Comparison of ENCODE assay signal across 28 cellular contexts in the genomic region with DNA sequence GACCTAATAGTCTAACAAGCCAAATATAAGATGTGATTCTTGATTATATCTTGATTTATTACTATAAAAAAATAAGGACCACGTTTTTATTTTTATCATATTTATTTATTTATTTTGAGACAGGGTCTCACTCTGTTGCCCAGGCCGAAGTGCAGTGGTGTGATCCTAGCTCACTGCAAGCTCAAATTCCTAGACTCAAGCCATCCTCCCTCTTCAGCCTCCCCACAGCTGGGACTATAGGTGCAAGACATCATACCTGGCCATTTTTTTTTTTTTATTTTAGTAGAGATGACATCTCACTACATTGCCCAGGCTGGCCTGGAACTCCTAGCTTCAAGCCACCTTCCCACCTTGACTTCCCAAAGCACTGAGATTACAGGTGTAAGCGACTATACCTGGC.
"Had no signal": no experiment of that assay in that cellular context is flagged by ENCODE, and none has a peak within 500 bp of the region (broad histone marks: within the 10 kb centered on the region; RNA-seq: fewer than 3 reads in every experiment).

No MANE protein-coding gene starts in this region.

- H3K36me3 Mint-ChIP-seq: stimulated activated effector memory CD8-positive, alpha-beta T cell treated with anti-CD3 and anti-CD28 coated beads, Interleukin-12 subunit alpha, Interleukin-12 subunit beta, amount 100 ng/mL, for 72 hours; stimulated activated memory B cell treated with anti-CD40 and anti-IgM and Interleukin-4, amounts not matched to agents 10 μg/mL and 1 μg/mL and 100 μg/mL, for 72 hours; stimulated activated naive B cell treated with anti-CD40 and anti-IgM and Interleukin-4, amounts not matched to agents 10 μg/mL and 1 μg/mL and 100 μg/mL, for 72 hours; type B pancreatic cell had no signal

- H3K9me3 ChIP-seq: stomach, suprapubic skin, testis, thoracic aorta, thyroid gland, tibial artery, transverse colon, upper lobe of left lung, upper lobe of right lung, uterus, vagina had no signal

- H3K4me1 ChIP-seq: testis, uterus had no signal

- H3K36me3 ChIP-seq: stomach, suprapubic skin, thoracic aorta, thyroid gland, tibial artery, tibial nerve, transverse colon, upper lobe of left lung, upper lobe of right lung, uterus, vagina had no signal

- H3K4me1 Mint-ChIP-seq: stimulated activated memory B cell treated with anti-CD40 and anti-IgM and Interleukin-4, amounts not matched to agents 10 μg/mL and 1 μg/mL and 100 μg/mL, for 72 hours; stimulated activated naive B cell treated with anti-CD40 and anti-IgM and Interleukin-4, amounts not matched to agents 10 μg/mL and 1 μg/mL and 100 μg/mL, for 72 hours; stimulated activated naive CD8-positive, alpha-beta T cell treated with anti-CD3 and anti-CD28 coated beads, Interleukin-15, amount 100 ng/mL, for 72 hours had no signal

- H3K4me3 ChIP-seq: stomach, suprapubic skin, testis, thoracic aorta, thyroid gland, tibial artery, tibial nerve, transverse colon, upper lobe of left lung, upper lobe of right lung, uterus, vagina had no signal

- H3K4me3 Mint-ChIP-seq: stimulated activated effector memory CD8-positive, alpha-beta T cell treated with anti-CD3 and anti-CD28 coated beads, Interleukin-12 subunit alpha, Interleukin-12 subunit beta, amount 100 ng/mL, for 72 hours; stimulated activated memory B cell treated with anti-CD40 and anti-IgM and Interleukin-4, amounts not matched to agents 10 μg/mL and 1 μg/mL and 100 μg/mL, for 72 hours; stimulated activated naive B cell treated with anti-CD40 and anti-IgM and Interleukin-4, amounts not matched to agents 10 μg/mL and 1 μg/mL and 100 μg/mL, for 72 hours; stimulated activated naive CD8-positive, alpha-beta T cell treated with anti-CD3 and anti-CD28 coated beads, Interleukin-15, amount 100 ng/mL, for 72 hours; stimulated activated naive CD8-positive, alpha-beta T cell treated with anti-CD3 and anti-CD28 coated beads, Interleukin-15, Interleukin-2, amounts not matched to agents 100 ng/mL and 50 ng/mL, for 24 hours; type B pancreatic cell had no signal

- ATAC-seq: stimulated activated effector memory CD8-positive, alpha-beta T cell treated with anti-CD3 and anti-CD28 coated beads, Interleukin-12 subunit alpha, Interleukin-12 subunit beta, amount 100 ng/mL, for 72 hours; stimulated activated memory B cell treated with anti-CD40 and anti-IgM and Interleukin-4, amounts not matched to agents 10 μg/mL and 1 μg/mL and 100 μg/mL, for 72 hours; stimulated activated naive B cell treated with anti-CD40 and anti-IgM and Interleukin-4, amounts not matched to agents 10 μg/mL and 1 μg/mL and 100 μg/mL, for 72 hours; stimulated activated naive CD8-positive, alpha-beta T cell treated with anti-CD3 and anti-CD28 coated beads, Interleukin-15, amount 100 ng/mL, for 72 hours; stimulated activated naive CD8-positive, alpha-beta T cell treated with anti-CD3 and anti-CD28 coated beads, Interleukin-15, Interleukin-2, amounts not matched to agents 100 U/mL and 50 U/mL, for 24 hours; upper lobe of right lung had no signal

- H3K27ac ChIP-seq: stomach, suprapubic skin, testis, thoracic aorta, thyroid gland, tibial artery, tibial nerve, transverse colon, upper lobe of left lung, upper lobe of right lung, uterus, vagina had no signal

- DNase-seq: stimulated activated CD4-positive, alpha-beta T cell treated with anti-CD3 and anti-CD28 coated beads, Interleukin-2, amount 100 ng/mL, for 48 hours; stimulated activated CD4-positive, alpha-beta T cell treated with anti-CD3 and anti-CD28 coated beads, Interleukin-4, amount 100 ng/mL, for 1 hour; stimulated activated CD4-positive, alpha-beta T cell treated with anti-CD3 and anti-CD28 coated beads, Interleukin-4, amount 100 ng/mL, for 24 hours; stimulated activated CD4-positive, alpha-beta T cell treated with anti-CD3 and anti-CD28 coated beads, Interleukin-4, amount 100 ng/mL, for 4 hours; stimulated activated CD8-positive, alpha-beta memory T cell treated with anti-CD3 and anti-CD28 coated beads, Interleukin-4, amount 100 ng/mL, for 48 hours; stimulated activated naive B cell treated with anti-CD40 and anti-IgM and Interleukin-4, amounts not matched to agents 10 μg/mL and 1 μg/mL and 100 μg/mL, for 72 hours; stimulated activated naive CD4-positive, alpha-beta T cell; stimulated activated naive CD4-positive, alpha-beta T cell treated with Interleukin-2 at 50 U/mL for 16 hours; stimulated activated naive CD8-positive, alpha-beta T cell treated with anti-CD3 and anti-CD28 coated beads, Interleukin-15, amount 100 ng/mL, for 72 hours; stimulated activated naive CD8-positive, alpha-beta T cell treated with anti-CD3 and anti-CD28 coated beads, Interleukin-15, Interleukin-2, amounts not matched to agents 100 U/mL and 50 U/mL, for 24 hours; stomach; substantia nigra; testis; thyroid gland; tibial artery; transverse colon; trophoblast cell; upper lobe of left lung; upper lobe of right lung; uterus had no signal

- H3K27me3 Mint-ChIP-seq: stimulated activated memory B cell treated with anti-CD40 and anti-IgM and Interleukin-4, amounts not matched to agents 10 μg/mL and 1 μg/mL and 100 μg/mL, for 72 hours; stimulated activated naive CD8-positive, alpha-beta T cell treated with anti-CD3 and anti-CD28 coated beads, Interleukin-15, amount 100 ng/mL, for 72 hours; stimulated activated naive CD8-positive, alpha-beta T cell treated with anti-CD3 and anti-CD28 coated beads, Interleukin-15, Interleukin-2, amounts not matched to agents 100 ng/mL and 50 ng/mL, for 24 hours; type B pancreatic cell had no signal

- H3K9me3 Mint-ChIP-seq: stimulated activated effector memory CD8-positive, alpha-beta T cell treated with anti-CD3 and anti-CD28 coated beads, Interleukin-12 subunit alpha, Interleukin-12 subunit beta, amount 100 ng/mL, for 72 hours; stimulated activated memory B cell treated with anti-CD40 and anti-IgM and Interleukin-4, amounts not matched to agents 10 μg/mL and 1 μg/mL and 100 μg/mL, for 72 hours; stimulated activated naive B cell treated with anti-CD40 and anti-IgM and Interleukin-4, amounts not matched to agents 10 μg/mL and 1 μg/mL and 100 μg/mL, for 72 hours; stimulated activated naive CD8-positive, alpha-beta T cell treated with anti-CD3 and anti-CD28 coated beads, Interleukin-15, amount 100 ng/mL, for 72 hours; stimulated activated naive CD8-positive, alpha-beta T cell treated with anti-CD3 and anti-CD28 coated beads, Interleukin-15, Interleukin-2, amounts not matched to agents 100 ng/mL and 50 ng/mL, for 24 hours; type B pancreatic cell had no signal

- H3K27ac Mint-ChIP-seq: stimulated activated effector memory CD8-positive, alpha-beta T cell treated with anti-CD3 and anti-CD28 coated beads, Interleukin-12 subunit alpha, Interleukin-12 subunit beta, amount 100 ng/mL, for 72 hours; stimulated activated memory B cell treated with anti-CD40 and anti-IgM and Interleukin-4, amounts not matched to agents 10 μg/mL and 1 μg/mL and 100 μg/mL, for 72 hours; stimulated activated naive B cell treated with anti-CD40 and anti-IgM and Interleukin-4, amounts not matched to agents 10 μg/mL and 1 μg/mL and 100 μg/mL, for 72 hours; stimulated activated naive CD8-positive, alpha-beta T cell treated with anti-CD3 and anti-CD28 coated beads, Interleukin-15, amount 100 ng/mL, for 72 hours; stimulated activated naive CD8-positive, alpha-beta T cell treated with anti-CD3 and anti-CD28 coated beads, Interleukin-15, Interleukin-2, amounts not matched to agents 100 ng/mL and 50 ng/mL, for 24 hours; type B pancreatic cell had no signal
